ENCODE assay signal across 8 cellular contexts in the genomic region with DNA sequence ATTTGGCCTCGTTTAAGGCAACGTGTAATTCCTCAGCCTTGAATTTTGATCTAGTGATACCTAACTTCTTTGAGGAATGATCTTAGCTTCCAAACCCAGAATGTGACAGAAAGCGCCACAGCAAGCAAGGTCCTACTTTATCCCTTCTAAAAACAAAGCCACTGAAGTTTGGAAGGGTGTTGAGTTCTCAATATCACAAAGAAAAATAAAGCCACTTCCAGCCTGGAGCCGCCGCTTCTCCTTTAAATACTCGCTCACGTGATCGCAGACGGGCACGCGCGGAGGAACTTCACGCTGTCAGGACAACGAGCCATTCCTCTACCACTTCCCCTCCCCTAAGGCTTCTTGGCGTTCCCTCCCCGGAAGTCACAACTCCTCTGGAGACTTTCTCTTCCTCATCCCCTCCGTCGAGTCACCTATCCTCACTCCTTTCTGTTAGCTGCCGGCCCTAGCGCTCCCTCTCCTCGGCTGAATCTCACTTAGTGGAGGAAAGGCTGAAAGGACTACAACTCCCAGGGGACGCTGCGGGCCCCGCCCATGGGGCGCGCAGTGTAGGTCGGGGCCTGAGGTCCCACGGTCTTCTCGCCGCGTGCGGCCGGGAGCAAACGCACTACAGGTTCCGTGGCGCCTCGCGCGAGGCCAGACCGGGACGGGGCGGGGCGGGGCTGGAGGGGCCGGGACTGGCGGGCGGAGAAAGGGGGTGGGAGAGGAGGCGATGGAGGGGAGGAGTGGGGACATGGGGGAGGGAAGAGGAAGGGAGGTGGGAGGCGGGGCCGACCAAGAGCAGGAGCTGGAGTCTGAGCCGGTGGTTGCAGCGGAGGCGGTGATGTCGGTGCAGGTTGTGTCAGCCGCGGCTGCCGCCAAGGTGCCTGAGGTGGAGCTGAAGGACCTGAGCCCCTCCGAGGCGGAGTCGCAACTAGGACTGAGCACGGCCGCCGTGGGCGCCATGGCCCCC. TPM values are rescaled to one million over a fixed set of nuclear protein-coding genes. Genes with fewer than 3 reads are reported as not detected.
DNase-seq lines count a peak whose midpoint lies in the region; ATAC-seq and TF ChIP-seq lines count a peak whose summit lies in the region.

A gene (plus strand): TSS at position 780 of the 955 bp plus-strand sequence.

- 0 to 1% (median 1%) methylated on average over 28 to 63 of the region's 63 CpGs for WGBS in adrenal gland, 4 donors
- 0% methylated on average over 49 to 62 of the region's 63 CpGs for WGBS in heart right ventricle, 2 donors

- peak within 1 kb of the TSS; percentile 94 for H3K4me3 Mint-ChIP-seq in type B pancreatic cell

- H3K27ac ChIP-seq in adrenal gland (peak within 1 kb of the TSS; percentile 78 to 97 (median 95)), heart right ventricle (peak within 1 kb of the TSS; percentile 83 to 98 (median 92))

- H3K27me3 ChIP-seq in adrenal gland (no peaks in the 10 kb centered on the region), heart right ventricle (no peaks in the 10 kb centered on the region)

- TF ChIP-seq POLR2A in GM15510 (IDR thresholded peaks at IDR 0.05; ENCODE audit: borderline replicate concordance, extremely low read depth, insufficient read length) (peak; percentile 58), adrenal gland (IDR thresholded peaks at IDR 0.05) (peak; percentile 9 to 69)

- H3K9me3 ChIP-seq in adrenal gland (replicated peaks in 1 of 3) (no peaks in the 10 kb centered on the region), heart right ventricle (no peaks in the 10 kb centered on the region)

- H3K36me3 ChIP-seq in adrenal gland (replicated peaks in 1 of 2) (no peaks in the 10 kb centered on the region), heart right ventricle (no peaks in the 10 kb centered on the region)

- H3K27me3 Mint-ChIP-seq in type B pancreatic cell = no peaks in the 10 kb centered on the region

- DNase-seq in NCI-H146 treated with DMSO at 0.1 percent for 48 hours (lab: John Stamatoyannopoulos, UW; ENCODE audit: unreplicated experiment) (peak; percentile 97), T-helper 1 cell (peak; percentile 97 to 99 (median 98)), adrenal gland (peak; percentile 98 to 99 (median 98)), heart right ventricle (peak; percentile 98 to 99), posterior cingulate gyrus (peak; percentile 94 to 100 (median 98)), type B pancreatic cell (ENCODE audit: extremely low spot score, unreplicated experiment) (peak; percentile 97)

- H3K4me1 ChIP-seq in adrenal gland (replicated peaks in 1 of 2) (peaks cover 5 to 18% of the 10 kb centered on the region in 2 donors), heart right ventricle (peaks cover 0 to 30% (median 15%) of the 10 kb centered on the region in 9 donors)

- TF ChIP-seq CTCF in adrenal gland (IDR thresholded peaks at IDR 0.05) = no peak
- TF ChIP-seq CTCF in heart right ventricle (IDR thresholded peaks at IDR 0.05) = no peak
- no peak for TF ChIP-seq CTCF in type B pancreatic cell (conservative IDR thresholded peaks at IDR 0.05)

- peak; percentile 87 for ATAC-seq in HG02884 (IDR thresholded peaks at IDR 0.05; ENCODE audit: unreplicated experiment)
- ATAC-seq in heart right ventricle = peak; percentile 99 to 100 (median 99)

- H3K9me3 Mint-ChIP-seq in type B pancreatic cell = no peaks in the 10 kb centered on the region

- peaks cover 30% of the 10 kb centered on the region for H3K4me1 Mint-ChIP-seq in type B pancreatic cell (ENCODE audit: unreplicated experiment)

- H3K36me3 Mint-ChIP-seq in type B pancreatic cell = no peaks in the 10 kb centered on the region

- intact Hi-C loops in adrenal gland (cut with DNase I) = loop anchor here (5.0 to 10.0 kb wide), 2 partner anchors 48 to 50 kb away; no protein-coding TSS in a partner anchor
- intact Hi-C loops in heart right ventricle (cut with DNase I) = loop anchor here in 4 of 10 donors (5.0 to 10.0 kb wide), 4 partner anchors 73 to 390 kb away; a partner anchor contains a TSS
- intact Hi-C loops in posterior cingulate gyrus (cut with DNase I) = loop anchor here (10.0 kb wide), 1 partner anchor 390 kb away; a partner anchor contains a TSS

- H3K4me3 ChIP-seq in adrenal gland (peak within 1 kb of the TSS in 3 of 4 donors; percentile 71 to 79 (median 73)), heart right ventricle (peak within 1 kb of the TSS; percentile 66 to 97 (median 82))

- H3K27ac Mint-ChIP-seq in type B pancreatic cell = peak within 1 kb of the TSS; percentile 94

RNA-seq across cellular contexts. Expression of the gene that starts here (rescaled TPM):
- total RNA-seq in adrenal gland (10 to 100 TPM; 13.8 to 29.0 (median 23.2) TPM), heart right ventricle (1 to 10 TPM; 4.6 to 7.7 (median 5.7) TPM), type B pancreatic cell (ENCODE audit: low replicate concordance) (15.7 and 27.8 TPM in 2 replicates)
- polyA plus RNA-seq in adrenal gland (10 to 100 TPM in 1 of 3 donors, 1 to 10 TPM in 2; 6.6 to 20.3 (median 9.4) TPM), heart right ventricle (1 to 10 TPM; 2.5 to 2.9 TPM)

Comparison
In these comparisons a context has a peak if more than half of its experiments do, and no peak if none do; other contexts are left out.
1. Peak in every context shown above with its lines: DNase-seq, ATAC-seq, H3K4me3 ChIP-seq and H3K27ac ChIP-seq.